Comparison of ENCODE assay signal across 16 cellular contexts in the genomic region with DNA sequence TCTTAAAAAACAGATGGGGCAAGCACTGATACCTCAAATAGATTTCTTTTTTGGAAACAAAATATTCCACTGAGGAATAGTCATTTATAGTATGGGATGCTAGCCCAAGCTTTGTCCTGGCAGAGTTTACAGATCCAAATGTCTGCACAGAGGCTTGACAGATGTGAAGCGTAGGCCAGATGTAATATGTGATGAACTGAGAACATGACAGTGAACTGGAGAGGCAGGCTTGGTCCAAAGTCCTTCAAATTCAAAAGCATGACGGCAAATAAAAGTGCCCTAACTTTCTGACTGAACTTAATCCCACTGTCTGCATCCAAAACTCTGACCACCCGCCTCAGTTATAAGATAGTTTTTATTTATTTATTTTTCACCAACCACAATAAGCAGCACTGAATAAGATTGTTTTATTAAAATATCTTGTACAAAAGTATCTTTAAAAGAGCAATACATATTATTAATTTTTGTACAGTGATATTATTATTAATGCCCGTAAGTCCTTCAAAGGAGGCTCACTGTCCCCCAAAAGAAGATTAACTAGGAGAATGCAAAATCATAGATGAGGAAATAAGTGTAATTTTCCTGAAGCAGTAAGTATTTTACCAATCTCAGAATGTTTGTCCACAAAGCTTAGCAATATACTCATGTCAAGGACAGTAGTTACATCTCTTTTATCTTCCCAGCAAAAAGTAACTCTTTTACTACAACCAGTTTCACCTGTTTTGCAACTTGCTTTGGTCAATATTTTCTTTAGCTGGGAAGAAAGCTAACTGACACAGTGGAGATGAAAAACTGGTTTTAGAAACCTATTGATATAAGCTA.
"Had no signal": no experiment of that assay in that cellular context is flagged by ENCODE, and none has a peak within 500 bp of the region (broad histone marks: within the 10 kb centered on the region; RNA-seq: fewer than 3 reads in every experiment).

No MANE protein-coding gene starts in this region.

- H3K4me3 ChIP-seq: lung, sigmoid colon, thyroid gland had no signal

- H3K27me3 ChIP-seq: neutrophil, sigmoid colon, thyroid gland had no signal

- H3K36me3 ChIP-seq: neutrophil, thyroid gland had no signal

- ATAC-seq: left cardiac atrium; natural killer cell treated with Interleukin-12 subunit alpha and Interleukin-12 subunit beta and Interleukin-15 and Interleukin-18, amount 100 ng/mL, for 72 hours had no signal

- DNase-seq: activated CD4-positive, alpha-beta T cell treated with anti-CD3 and anti-CD28 coated beads, Interleukin-2, amount 50 U/mL, for 1 hour; activated CD4-positive, CD25-positive, alpha-beta regulatory T cell treated with anti-CD3 and anti-CD28 coated beads, Interleukin-2, amount 50 U/mL, for 72 hours; activated CD8-positive, alpha-beta memory T cell treated with anti-CD3 and anti-CD28 coated beads, Interleukin-2, amount 50 U/mL, for 48 hours; activated gamma-delta T cell; activated T-cell treated with anti-CD3 and anti-CD28 coated beads, Interleukin-2, amount 50 U/mL, for 48 hours; foreskin fibroblast; hippocampal formation; left cardiac atrium; sigmoid colon; stimulated activated naive CD4-positive, alpha-beta T cell treated with Interleukin-2 at 50 U/mL for 16 hours; thyroid gland had no signal

- H3K79me2 ChIP-seq: parathyroid adenoma had no signal

- H3K4me1 ChIP-seq: parathyroid adenoma, sigmoid colon, thyroid gland had no signal

- H2AFZ ChIP-seq: parathyroid adenoma had no signal

- H3K9ac ChIP-seq: parathyroid adenoma had no signal

- H3K27ac ChIP-seq: epithelial cell of prostate, neutrophil, parathyroid adenoma, sigmoid colon, thyroid gland had no signal

- H3K9me3 ChIP-seq: neutrophil, sigmoid colon, thyroid gland had no signal
